In genomic region chr2:225076125-225076524, GRCh38 we compare ENCODE assay signal across 20 cellular contexts. TPM values are rescaled to one million over a fixed set of nuclear protein-coding genes. Genes with fewer than 3 reads are reported as not detected.
A peak's percentile ranks its signal among the peaks of the same experiment; 100 is the strongest.
DNase-seq lines count a peak whose midpoint lies in the region; TF ChIP-seq lines count a peak whose summit lies in the region.
"Had no signal": no experiment of that assay in that cellular context is flagged by ENCODE, and none has a peak within 500 bp of the region (broad histone marks: within the 10 kb centered on the region; RNA-seq: fewer than 3 reads in every experiment).

No MANE protein-coding gene starts in this region.

- no peak overlapping the region for H3K27ac Mint-ChIP-seq in chondrocyte (ENCODE audit: unreplicated experiment)
- H3K27ac Mint-ChIP-seq: GM23338 had no signal

- TF ChIP-seq CTCF in AG04449 (IDR thresholded peaks at IDR 0.05; ENCODE audit: insufficient read depth, low read length, missing control alignments): no peak
- no peak for TF ChIP-seq CTCF in SK-N-SH (IDR thresholded peaks at IDR 0.05)
- TF ChIP-seq CTCF in fibroblast of the aortic adventitia (IDR thresholded peaks at IDR 0.05; ENCODE audit: insufficient read depth, low read length): no peak
- TF ChIP-seq CTCF in ascending aorta (IDR thresholded peaks at IDR 0.05): no peak
- no peak for TF ChIP-seq CTCF in chondrocyte (IDR thresholded peaks at IDR 0.05)
- no peak for TF ChIP-seq CTCF in suprapubic skin (IDR thresholded peaks at IDR 0.05)

- H3K4me2 ChIP-seq in SK-N-SH: peak overlapping the region; percentile 23; the same call in 1 of the 2 replicates
- H3K4me2 ChIP-seq: GM23338 had no signal

- H3K9me3 Mint-ChIP-seq in chondrocyte (ENCODE audit: low read depth): no peaks in the 10 kb centered on the region
- H3K9me3 Mint-ChIP-seq: GM23338 had no signal

- H3K4me3 ChIP-seq in AG04449 (ENCODE audit: low read depth, low read length) (no peak overlapping the region), SK-N-SH (ENCODE audit: low read depth in 2 of 2, low read length in 1 of 2) (no peak overlapping the region), fibroblast of the aortic adventitia (ENCODE audit: low read depth, low read length) (no peak overlapping the region), ascending aorta (no peak overlapping the region), suprapubic skin (no peak overlapping the region)
- no peak overlapping the region for H3K4me3 ChIP-seq in effector memory CD4-positive, alpha-beta T cell (ENCODE audit: insufficient read depth, low read depth, low read length, poor library complexity, severe bottlenecking)
- H3K4me3 ChIP-seq: GM12878, GM23338 had no signal

- POLR2A ChIA-PET in AG04449 (lab: Yijun Ruan, JAX): interaction anchor here (0.9 to 1.3 kb wide), 2 partner anchors 24 to 36 kb away, joined by 3 to 5 read pairs; no protein-coding TSS in a partner anchor
- POLR2A ChIA-PET in SK-N-SH (lab: Yijun Ruan, JAX): no interaction called here

- H3K27ac ChIP-seq in SK-N-SH (ENCODE audit: low read depth in 2 of 2, low read length in 1 of 2) (peak overlapping the region; percentile 76 to 80), ascending aorta (no peak overlapping the region), suprapubic skin (no peak overlapping the region)
- no peak overlapping the region for H3K27ac ChIP-seq in effector memory CD4-positive, alpha-beta T cell (ENCODE audit: insufficient read depth, low read length, poor library complexity, severe bottlenecking)
- H3K27ac ChIP-seq: 22Rv1 had no signal

- peak in 1 of 2 experiments; percentile 59; a peak in 1 of 4 replicates for TF ChIP-seq EP300 in SK-N-SH (IDR thresholded peaks at IDR 0.05; ENCODE audit: borderline replicate concordance in 1 of 2, low read depth in 1 of 2, low read length in 1 of 2)
- TF ChIP-seq EP300 in suprapubic skin (IDR thresholded peaks at IDR 0.05): no peak

- no peaks in the 10 kb centered on the region for H3K79me2 ChIP-seq in SK-N-SH (ENCODE audit: insufficient read depth)

- no peaks in the 10 kb centered on the region for H3K27me3 ChIP-seq in SK-N-SH (ENCODE audit: insufficient read depth)
- H3K27me3 ChIP-seq in effector memory CD4-positive, alpha-beta T cell (replicated peaks; ENCODE audit: control insufficient read depth, insufficient read depth, low read length, poor library complexity, severe bottlenecking): no peaks in the 10 kb centered on the region
- no peaks in the 10 kb centered on the region for H3K27me3 ChIP-seq in ascending aorta
- no peaks in the 10 kb centered on the region for H3K27me3 ChIP-seq in suprapubic skin

- peak overlapping the region; percentile 20; the same call in 1 of the 2 replicates for H2AFZ ChIP-seq in SK-N-SH (ENCODE audit: low read depth)
- H2AFZ ChIP-seq: GM23338 had no signal

- no peaks in the 10 kb centered on the region for H3K36me3 Mint-ChIP-seq in chondrocyte (ENCODE audit: low read depth)
- H3K36me3 Mint-ChIP-seq: CD4-positive, CD25-positive, alpha-beta regulatory T cell had no signal

- H3K9me3 ChIP-seq in SK-N-SH: no peaks in the 10 kb centered on the region
- H3K9me3 ChIP-seq in effector memory CD4-positive, alpha-beta T cell (ENCODE audit: control insufficient read depth, low read length): no peaks in the 10 kb centered on the region
- H3K9me3 ChIP-seq in ascending aorta: no peaks in the 10 kb centered on the region
- no peaks in the 10 kb centered on the region for H3K9me3 ChIP-seq in suprapubic skin
- H3K9me3 ChIP-seq: Caco-2 had no signal

- H3K4me1 Mint-ChIP-seq in chondrocyte (ENCODE audit: low read depth): no peaks in the 10 kb centered on the region
- H3K4me1 Mint-ChIP-seq: CD4-positive, CD25-positive, alpha-beta regulatory T cell had no signal

- CTCF ChIA-PET in AG04449 (lab: Yijun Ruan, JAX) (interaction anchor here (1.1 to 1.4 kb wide), 2 partner anchors 15 to 46 kb away, joined by 3 read pairs; no protein-coding TSS in a partner anchor), SK-N-SH (lab: Yijun Ruan, JAX) (interaction anchor here (0.7 to 1.3 kb wide), 2 partner anchors 589 to 1083 kb away, joined by 3 to 4 read pairs; no protein-coding TSS in a partner anchor)

- no peak overlapping the region for H3K9ac ChIP-seq in SK-N-SH

- no peaks in the 10 kb centered on the region for H3K9me2 ChIP-seq in SK-N-SH

- intact Hi-C loops in ascending aorta (cut with DNase I): no loop called here

- peaks cover 7% of the 10 kb centered on the region for H3F3A ChIP-seq in SK-N-SH (replicated peaks; ENCODE audit: insufficient read depth)

- H3K27me3 Mint-ChIP-seq in chondrocyte (ENCODE audit: low read depth): no peaks in the 10 kb centered on the region

- peaks cover 6 to 11% of the 10 kb centered on the region in 2 experiments; a peak in 2 of 4 replicates for H3K4me1 ChIP-seq in SK-N-SH (ENCODE audit: control insufficient read depth in 1 of 2, insufficient read depth in 2 of 2, low read depth in 1 of 2, low read length in 1 of 2)
- no peaks in the 10 kb centered on the region for H3K4me1 ChIP-seq in effector memory CD4-positive, alpha-beta T cell (ENCODE audit: control insufficient read depth, insufficient read depth, low read length, poor library complexity, severe bottlenecking)
- H3K4me1 ChIP-seq in ascending aorta: no peaks in the 10 kb centered on the region
- H3K4me1 ChIP-seq in suprapubic skin: no peaks in the 10 kb centered on the region
- H3K4me1 ChIP-seq: Caco-2 had no signal

- TF ChIP-seq POLR2A in suprapubic skin (IDR thresholded peaks at IDR 0.05): no peak

- TF ChIP-seq RAD21 in SK-N-SH (IDR thresholded peaks at IDR 0.05; ENCODE audit: low read length): no peak

- no peak overlapping the region for H3K4me3 Mint-ChIP-seq in chondrocyte (ENCODE audit: unreplicated experiment)
- H3K4me3 Mint-ChIP-seq: CD4-positive, CD25-positive, alpha-beta regulatory T cell; GM23338 had no signal

- H3K36me3 ChIP-seq in SK-N-SH (replicated peaks in 1 of 2; ENCODE audit: control insufficient read depth in 1 of 2, insufficient read depth in 2 of 2, low read length in 1 of 2) (no peaks in the 10 kb centered on the region), ascending aorta (no peaks in the 10 kb centered on the region), suprapubic skin (no peaks in the 10 kb centered on the region)
- H3K36me3 ChIP-seq in effector memory CD4-positive, alpha-beta T cell (ENCODE audit: control insufficient read depth, insufficient read depth, low read length): no peaks in the 10 kb centered on the region

- peak; percentile 50 for DNase-seq in AG04449 (ENCODE audit: low read depth, low spot score)
- peak; percentile 77 for DNase-seq in GM03348 (ENCODE audit: low spot score)
- DNase-seq in SK-N-SH: no peak
- peak; percentile 81 for DNase-seq in fibroblast of the aortic adventitia (ENCODE audit: low read depth)
- DNase-seq in effector memory CD4-positive, alpha-beta T cell: no peak
- no peak for DNase-seq in ascending aorta (ENCODE audit: low spot score in 2 of 2)
- DNase-seq in chondrocyte (ENCODE audit: low spot score): no peak
- DNase-seq in suprapubic skin (ENCODE audit: low spot score in 2 of 2): no peak
- DNase-seq: AML-193; Caco-2; CD4-positive, CD25-positive, alpha-beta regulatory T cell; KBM-7; NCI-H1436 treated with DMSO at 0.1 percent for 48 hours; NCI-H2029 treated with DMSO at 0.1 percent for 48 hours; NCI-H510A; NCI-H82; PC-3 had no signal

- H4K20me1 ChIP-seq in SK-N-SH (ENCODE audit: insufficient read depth): no peaks in the 10 kb centered on the region

TF ChIP-seq in SK-N-SH, 30 proteins besides CTCF, POLR2A, EP300 and RAD21 (continues in another document):
- TF ChIP-seq YY1 (IDR thresholded peaks at IDR 0.05; ENCODE audit: low read depth): no peak
- no peak for TF ChIP-seq NRF1 (IDR thresholded peaks at IDR 0.05; ENCODE audit: low read depth, low read length)
- TF ChIP-seq SMC3 (IDR thresholded peaks at IDR 0.05; ENCODE audit: low read depth, low read length): no peak
- TF ChIP-seq FOXM1 (IDR thresholded peaks at IDR 0.05; ENCODE audit: low read depth): no peak
- TF ChIP-seq USF1 (IDR thresholded peaks at IDR 0.05; ENCODE audit: borderline replicate concordance, low read depth): no peak
- TF ChIP-seq CHD2 (IDR thresholded peaks at IDR 0.05; ENCODE audit: low read length, partially characterized antibody): no peak
- TF ChIP-seq ZBTB33 (IDR thresholded peaks at IDR 0.05; ENCODE audit: borderline replicate concordance, low read depth): no peak
- no peak for TF ChIP-seq MXI1 (IDR thresholded peaks at IDR 0.05; ENCODE audit: low read depth, low read length)
- 0 out of 2 replicates have a peak, but pooled peaks have one; percentile 22 for TF ChIP-seq FOSL2 (IDR thresholded peaks at IDR 0.05; ENCODE audit: borderline replicate concordance, low read depth)
- TF ChIP-seq RFX5 (IDR thresholded peaks at IDR 0.05; ENCODE audit: low read length): no peak
- peak; percentile 94 for TF ChIP-seq TCF12 (IDR thresholded peaks at IDR 0.05)
- TF ChIP-seq JUND (IDR thresholded peaks at IDR 0.05): peak; percentile 39
- no peak for TF ChIP-seq GATA2 (CRISPR knock-in tag; IDR thresholded peaks at IDR 0.05)

RNA-seq across cellular contexts. Expression of gene DOCK10, which starts 33.9 kb away (rescaled TPM):
- polyA plus RNA-seq in SK-N-SH (2012; rRNA removed): 20.6 and 24.1 TPM in 2 replicates
- polyA plus RNA-seq in SK-N-SH (2012; cell fraction: cytosol; rRNA removed): 17.3 and 18.3 TPM in 2 replicates
- 39.5 and 50.7 TPM in 2 replicates for polyA plus RNA-seq in SK-N-SH (2012; cell fraction: nucleus; rRNA removed)
- total RNA-seq in fibroblast of the aortic adventitia (ENCODE audit: low replicate concordance) (66.2 and 71.3 TPM in 2 replicates), ascending aorta (30.9 TPM), chondrocyte (14.3 to 22.9 TPM (median 18.5 TPM) in 3 replicates), suprapubic skin (10 to 100 TPM in 3 of 4 donors, 1 to 10 TPM in 1; 8.1 to 35.4 (median 17.2) TPM)
- total RNA-seq: Caco-2 had no signal

Comparison
In these comparisons a context has a peak if more than half of its experiments do, and no peak if none do; other contexts are left out.
1. DNase-seq: peak in AG04449 (single experiment), GM03348 (single experiment) and fibroblast of the aortic adventitia (single experiment); none in SK-N-SH (single experiment), effector memory CD4-positive, alpha-beta T cell (0 of 3), ascending aorta (0 of 2), chondrocyte (single experiment) and suprapubic skin (0 of 2).
2. H3K27ac ChIP-seq: peak in SK-N-SH (2 of 2); none in effector memory CD4-positive, alpha-beta T cell (single experiment), ascending aorta (0 of 2) and suprapubic skin (single experiment).